In the genomic region with DNA sequence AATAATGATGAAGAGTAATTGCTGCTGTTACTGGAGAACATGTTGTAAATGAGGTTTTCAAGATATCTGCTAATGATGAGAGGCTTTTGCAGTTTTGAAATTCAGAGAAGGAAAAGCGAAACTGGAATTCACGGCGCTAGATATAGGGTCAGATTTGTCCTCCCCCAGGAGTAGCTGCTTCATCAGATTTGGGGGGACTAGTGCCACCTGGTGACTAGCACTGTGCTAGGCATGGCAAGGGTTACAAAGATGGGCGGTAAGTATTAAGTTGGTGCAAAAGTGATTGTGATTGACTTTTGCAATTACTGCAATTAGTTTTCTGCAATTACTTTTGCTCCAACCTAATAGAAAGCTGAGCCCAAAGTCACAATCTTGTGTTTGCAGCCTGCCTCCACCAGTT, we compare ENCODE assay signal across 14 cellular contexts.
DNase-seq lines count a peak whose midpoint lies in the region; ATAC-seq, FAIRE-seq and TF ChIP-seq lines count a peak whose summit lies in the region.
"Had no signal": no experiment of that assay in that cellular context is flagged by ENCODE, and none has a peak within 500 bp of the region (broad histone marks: within the 10 kb centered on the region; RNA-seq: fewer than 3 reads in every experiment).

No MANE protein-coding gene starts in this region.

- intact Hi-C loops in OCI-LY7 (cut with micrococcal nuclease; ENCODE audit: unreplicated experiment) (no loop called here), Caco-2 (cut with micrococcal nuclease; ENCODE audit: unreplicated experiment) (loop anchor here (5.0 to 10.0 kb wide), 2 partner anchors 613 to 914 kb away; no protein-coding TSS in a partner anchor)

- H2AFZ ChIP-seq in OCI-LY7 (ENCODE audit: low read length): no peak overlapping the region
- no peak overlapping the region for H2AFZ ChIP-seq in hepatocyte

- TF ChIP-seq CTCF in D721Med (IDR thresholded peaks at IDR 0.05; ENCODE audit: insufficient read depth, missing control alignments): peak; percentile 5
- peak; percentile 11 for TF ChIP-seq CTCF in HL-60 (IDR thresholded peaks at IDR 0.05; ENCODE audit: insufficient read depth, low read length)
- TF ChIP-seq CTCF in OCI-LY7 (conservative IDR thresholded peaks at IDR 0.05; ENCODE audit: low read length): peak; percentile 54
- peak; percentile 4 for TF ChIP-seq CTCF in hepatocyte (IDR thresholded peaks at IDR 0.05; ENCODE audit: poor library complexity)
- no peak for TF ChIP-seq CTCF in Caco-2 (IDR thresholded peaks at IDR 0.05; ENCODE audit: insufficient read depth in 1 of 2, low read depth in 1 of 2, low read length in 1 of 2, severe bottlenecking in 1 of 2, unreplicated experiment in 1 of 2)

- peaks cover 19% of the 10 kb centered on the region for H3K27me3 Mint-ChIP-seq in Caco-2 (ENCODE audit: insufficient read depth, unreplicated experiment)

- no peak overlapping the region for H3K4me3 Mint-ChIP-seq in Caco-2 (ENCODE audit: unreplicated experiment)
- H3K4me3 Mint-ChIP-seq: HFFc6 had no signal

- WGBS in hepatocyte (ENCODE audit: low lambda C conversion rate, missing lambda C conversion rate): 93% methylated on average over 4 of the region's 4 CpGs

- H3K27ac ChIP-seq in HL-60 (replicated peaks) (no peak overlapping the region), OCI-LY7 (ENCODE audit: low read depth, low read length, poor library complexity, severe bottlenecking) (no peak overlapping the region), hepatocyte (no peak overlapping the region)
- H3K27ac ChIP-seq: lower lobe of right lung, thyroid gland had no signal

- no peak overlapping the region for H3K4me2 ChIP-seq in OCI-LY7 (ENCODE audit: low read length)
- no peak overlapping the region for H3K4me2 ChIP-seq in hepatocyte

- H3K4me3 ChIP-seq in HL-60 (replicated peaks; ENCODE audit: insufficient read depth, low read length) (no peak overlapping the region), OCI-LY7 (ENCODE audit: low read depth, low read length, poor library complexity, severe bottlenecking) (no peak overlapping the region), hepatocyte (no peak overlapping the region), Caco-2 (ENCODE audit: low read depth, low read length) (no peak overlapping the region)
- H3K4me3 ChIP-seq: lower lobe of right lung, thyroid gland had no signal

- DNase-seq in D721Med (ENCODE audit: insufficient read length, low spot score) (no peak), HL-60 (ENCODE audit: low read depth in 1 of 2, low spot score in 1 of 2) (no peak), OCI-LY7 (ENCODE audit: low spot score) (no peak), hepatocyte (ENCODE audit: low spot score) (no peak), occipital lobe (lab: John Stamatoyannopoulos, UW) (no peak), Caco-2 (no peak), foreskin melanocyte (no peak)
- DNase-seq: cerebellar nuclear complex, DMS79 treated with DMSO at 0.1 percent for 48 hours, HFFc6, lower lobe of right lung, NCI-H446 treated with DMSO at 0.1 percent for 48 hours, thyroid gland had no signal

- H3K36me3 ChIP-seq in OCI-LY7 (ENCODE audit: insufficient read depth, low read length): no peaks in the 10 kb centered on the region
- H3K36me3 ChIP-seq in hepatocyte (replicated peaks; ENCODE audit: insufficient read depth, low read depth): no peaks in the 10 kb centered on the region
- H3K36me3 ChIP-seq in Caco-2 (ENCODE audit: control insufficient read depth, insufficient read depth, low read length): no peaks in the 10 kb centered on the region
- H3K36me3 ChIP-seq: lower lobe of right lung, thyroid gland had no signal

- H3K27me3 ChIP-seq in HL-60 (ENCODE audit: insufficient read depth, poor library complexity, severe bottlenecking): no peaks in the 10 kb centered on the region
- H3K27me3 ChIP-seq in hepatocyte: no peaks in the 10 kb centered on the region
- H3K27me3 ChIP-seq in Caco-2 (replicated peaks; ENCODE audit: control insufficient read depth, insufficient read depth, low read length): no peaks in the 10 kb centered on the region; the same call in 1 of the 2 replicates
- H3K27me3 ChIP-seq: thyroid gland had no signal

- H3K79me2 ChIP-seq in OCI-LY7 (ENCODE audit: insufficient read depth, low read depth, low read length) (no peaks in the 10 kb centered on the region), hepatocyte (no peaks in the 10 kb centered on the region)

- CTCF ChIA-PET in OCI-LY7 (lab: Charles Lee; ENCODE audit: unreplicated experiment) (no interaction called here), Caco-2 (lab: Charles Lee) (no interaction called here)

- H3K9me3 Mint-ChIP-seq in Caco-2 (ENCODE audit: unreplicated experiment): no peaks in the 10 kb centered on the region

- no peaks in the 10 kb centered on the region for H3K9me2 ChIP-seq in OCI-LY7 (ENCODE audit: insufficient read depth, low read length)
- no peaks in the 10 kb centered on the region for H3K9me2 ChIP-seq in hepatocyte (replicated peaks; ENCODE audit: insufficient read depth)

- POLR2A ChIA-PET in OCI-LY7 (lab: Charles Lee) (no interaction called here), Caco-2 (lab: Charles Lee) (no interaction called here)

- H3K4me1 Mint-ChIP-seq in Caco-2 (ENCODE audit: low read depth, unreplicated experiment): no peaks in the 10 kb centered on the region

- BruUV-seq in OCI-LY7 (replicated peaks; lab: Mats Ljungman, UMichigan): no TSS peak
- no TSS peak for BruUV-seq in Caco-2 (replicated peaks; lab: Mats Ljungman, UMichigan)

- H3K36me3 Mint-ChIP-seq in Caco-2 (ENCODE audit: insufficient read depth, unreplicated experiment): no peaks in the 10 kb centered on the region

- H4K20me1 ChIP-seq in OCI-LY7 (ENCODE audit: insufficient read depth, low read length) (no peaks in the 10 kb centered on the region), hepatocyte (ENCODE audit: insufficient read depth, poor library complexity, severe bottlenecking) (no peaks in the 10 kb centered on the region)

- H3K9me3 ChIP-seq in OCI-LY7 (ENCODE audit: low read length): no peaks in the 10 kb centered on the region
- no peaks in the 10 kb centered on the region for H3K9me3 ChIP-seq in hepatocyte (ENCODE audit: low read depth)
- H3K9me3 ChIP-seq in Caco-2: no peaks in the 10 kb centered on the region
- H3K9me3 ChIP-seq: lower lobe of right lung, thyroid gland had no signal

- H3K4me1 ChIP-seq in OCI-LY7 (ENCODE audit: insufficient read depth, low read length, poor library complexity, severe bottlenecking): no peaks in the 10 kb centered on the region
- no peaks in the 10 kb centered on the region for H3K4me1 ChIP-seq in hepatocyte (ENCODE audit: insufficient read depth)
- H3K4me1 ChIP-seq in Caco-2: no peaks in the 10 kb centered on the region
- H3K4me1 ChIP-seq: lower lobe of right lung, thyroid gland had no signal

- ATAC-seq in HG02798 (IDR thresholded peaks at IDR 0.05; ENCODE audit: poor library complexity, unreplicated experiment): no peak
- ATAC-seq: lower lobe of right lung had no signal

- no peak overlapping the region for H3K27ac Mint-ChIP-seq in Caco-2 (ENCODE audit: unreplicated experiment)
- H3K27ac Mint-ChIP-seq: HFFc6 had no signal

- FAIRE-seq in D721Med (lab: Jason Lieb, UNC): no peak

Comparison
In these comparisons a context has a peak if more than half of its experiments do, and no peak if none do; other contexts are left out.
1. CTCF ChIP-seq: peak in D721Med (single experiment), HL-60 (single experiment), OCI-LY7 (single experiment) and hepatocyte (single experiment); none in Caco-2 (0 of 2).